Comparison of ENCODE assay signal across 15 cellular contexts in the genomic region with DNA sequence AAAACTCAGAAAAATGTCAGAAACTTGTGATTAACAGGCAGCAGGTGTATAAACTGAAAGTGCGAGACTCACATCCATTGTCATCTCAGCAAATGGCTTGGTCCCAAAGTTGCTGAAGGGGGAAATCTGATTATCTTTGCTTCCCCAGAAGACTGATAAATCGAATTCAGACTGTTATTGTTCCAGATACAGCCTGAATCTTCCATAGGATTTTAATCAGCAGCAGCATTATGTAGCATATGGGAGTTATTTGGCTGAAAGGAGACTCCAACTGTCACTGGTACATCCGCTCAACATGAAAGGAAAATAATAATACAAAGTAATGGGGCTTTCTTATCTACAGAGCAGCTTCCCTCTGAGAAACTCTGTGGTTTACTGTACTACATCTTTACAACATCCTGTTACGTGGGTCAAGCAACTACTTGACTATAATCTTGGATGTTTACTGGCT.
DNase-seq lines count a peak whose midpoint lies in the region; ATAC-seq, FAIRE-seq and TF ChIP-seq lines count a peak whose summit lies in the region.
"Had no signal": no experiment of that assay in that cellular context is flagged by ENCODE, and none has a peak within 500 bp of the region (broad histone marks: within the 10 kb centered on the region; RNA-seq: fewer than 3 reads in every experiment).

No MANE protein-coding gene starts in this region.

- H3K4me3 ChIP-seq in H1 (ENCODE audit: extremely low read depth in 1 of 4, insufficient read depth in 2 of 4, low read depth in 3 of 4, low read length in 4 of 4) (no peak overlapping the region), subcutaneous abdominal adipose tissue (ENCODE audit: low read depth in 1 of 5, low read length in 5 of 5) (no peak overlapping the region)
- H3K4me3 ChIP-seq: breast epithelium had no signal

- H3K27ac Mint-ChIP-seq in activated naive CD8-positive, alpha-beta T cell treated with anti-CD3 and anti-CD28 coated beads, Interleukin-2, amount 10 ng/mL, durations not matched to agents 7 days and 5 days, result peak overlapping the region; percentile 2
- H3K27ac Mint-ChIP-seq in activated naive CD8-positive, alpha-beta T cell treated with anti-CD3 and anti-CD28 coated beads for 36 hours, result no peak overlapping the region
- no peak overlapping the region for H3K27ac Mint-ChIP-seq in activated T-helper 1 cell treated with anti-CD3 and anti-CD28 coated beads, Interleukin-12 subunit alpha, Interleukin-12 subunit beta, Interleukin-2, Interleukin-4 antibody, amounts not matched to agents 30 ng/mL and 10 ng/mL and 1 ng/mL, durations not matched to agents 14 hours and 24 hours and 36 hours
- H3K27ac Mint-ChIP-seq: IgD-negative memory B cell had no signal

- no peak overlapping the region; the same call in none of the 2 replicates for H2BK20ac ChIP-seq in H1 (ENCODE audit: low read length)

- H3K4me2 ChIP-seq in H1 (ENCODE audit: insufficient read depth in 1 of 2, low read depth in 2 of 2, low read length in 2 of 2), result no peak overlapping the region

- peaks cover 1% of the 10 kb centered on the region for H3K9me3 Mint-ChIP-seq in activated naive CD8-positive, alpha-beta T cell treated with anti-CD3 and anti-CD28 coated beads, Interleukin-2, amount 10 ng/mL, durations not matched to agents 7 days and 5 days
- peaks cover 2% of the 10 kb centered on the region for H3K9me3 Mint-ChIP-seq in activated naive CD8-positive, alpha-beta T cell treated with anti-CD3 and anti-CD28 coated beads for 36 hours
- H3K9me3 Mint-ChIP-seq in activated T-helper 1 cell treated with anti-CD3 and anti-CD28 coated beads, Interleukin-12 subunit alpha, Interleukin-12 subunit beta, Interleukin-2, Interleukin-4 antibody, amounts not matched to agents 30 ng/mL and 10 ng/mL and 1 ng/mL, durations not matched to agents 14 hours and 24 hours and 36 hours, result peaks cover 7% of the 10 kb centered on the region

- WGBS in H1 (ENCODE audit: extremely low coverage in 1 of 2, insufficient coverage in 1 of 2, insufficient read length in 1 of 2, insufficient replicate concordance in 2 of 2, low coverage in 1 of 2, low lambda C conversion rate in 2 of 2, missing lambda C conversion rate in 1 of 2), 2 experiments, result 83% methylated on average over 4 of the region's 4 CpGs; no CpG with 5 or more reads in 1 of the 2 experiments

- no peak overlapping the region for H2BK15ac ChIP-seq in H1 (ENCODE audit: low read length)

- POLR2A ChIA-PET in activated naive CD8-positive, alpha-beta T cell treated with anti-CD3 and anti-CD28 coated beads, Interleukin-2, amount 10 ng/mL, durations not matched to agents 7 days and 5 days (lab: Charles Lee), result no interaction called here
- POLR2A ChIA-PET in H1 (lab: Charles Lee; ENCODE audit: partially characterized antibody), result no interaction called here

- TF ChIP-seq POLR2A in H1 (IDR thresholded peaks at IDR 0.05; ENCODE audit: control extremely low read depth in 1 of 2, low read depth in 2 of 2, low read length in 2 of 2) (no peak), GM12891 (IDR thresholded peaks at IDR 0.05; ENCODE audit: low read depth, low read length) (no peak)

- H2BK120ac ChIP-seq in H1 (replicated peaks; ENCODE audit: low read depth, low read length), result peak overlapping the region; percentile 40

- H3K36me3 ChIP-seq in H1 (ENCODE audit: control insufficient read depth in 2 of 4, insufficient read depth in 4 of 4, low read length in 3 of 4), result peaks cover 0 to 6% (median 2%) of the 10 kb centered on the region in 4 experiments; a peak in 3 of 8 replicates
- H3K36me3 ChIP-seq in subcutaneous abdominal adipose tissue (ENCODE audit: control insufficient read depth in 5 of 5, insufficient read depth in 5 of 5, low read length in 5 of 5), result no peaks in the 10 kb centered on the region
- H3K36me3 ChIP-seq: breast epithelium had no signal

- no peak overlapping the region for H2AK5ac ChIP-seq in H1 (ENCODE audit: low read depth, low read length)

- 0 out of 2 replicates have a peak overlapping the region, but pooled peaks have one; percentile 29 for H3K18ac ChIP-seq in H1 (ENCODE audit: extremely low read depth, low read length)

- no peak overlapping the region for H3K27ac ChIP-seq in H1 (ENCODE audit: low read depth, low read length)
- H3K27ac ChIP-seq in subcutaneous abdominal adipose tissue (ENCODE audit: low read depth, low read length), result peak overlapping the region; percentile 57
- H3K27ac ChIP-seq: breast epithelium had no signal

- peaks cover 8% of the 10 kb centered on the region for H3K4me1 Mint-ChIP-seq in activated naive CD8-positive, alpha-beta T cell treated with anti-CD3 and anti-CD28 coated beads, Interleukin-2, amount 10 ng/mL, durations not matched to agents 7 days and 5 days
- peaks cover 6% of the 10 kb centered on the region for H3K4me1 Mint-ChIP-seq in activated naive CD8-positive, alpha-beta T cell treated with anti-CD3 and anti-CD28 coated beads for 36 hours
- peaks cover 5% of the 10 kb centered on the region for H3K4me1 Mint-ChIP-seq in activated T-helper 1 cell treated with anti-CD3 and anti-CD28 coated beads, Interleukin-12 subunit alpha, Interleukin-12 subunit beta, Interleukin-2, Interleukin-4 antibody, amounts not matched to agents 30 ng/mL and 10 ng/mL and 1 ng/mL, durations not matched to agents 14 hours and 24 hours and 36 hours (ENCODE audit: low read depth)

- H3K23me2 ChIP-seq in H1 (ENCODE audit: low read depth, low read length), result no peaks in the 10 kb centered on the region

- H3K9ac ChIP-seq in H1 (replicated peaks in 1 of 4; ENCODE audit: extremely low read depth in 1 of 4, low read depth in 3 of 4, low read length in 3 of 4) (no peak overlapping the region), subcutaneous abdominal adipose tissue (ENCODE audit: low read length in 5 of 5) (no peak overlapping the region)

- no peak for DNase-seq in activated naive CD8-positive, alpha-beta T cell treated with anti-CD3 and anti-CD28 coated beads, Interleukin-2, amount 10 ng/mL, durations not matched to agents 7 days and 5 days
- no peak for DNase-seq in activated naive CD8-positive, alpha-beta T cell treated with anti-CD3 and anti-CD28 coated beads for 36 hours
- DNase-seq in OCI-M1 (lab: John Stamatoyannopoulos, UW) (peak; percentile 73), H1 (ENCODE audit: low read depth in 1 of 2, low spot score in 2 of 2) (no peak), GM12891 (ENCODE audit: insufficient read length, low spot score) (no peak)
- DNase-seq in activated T-helper 1 cell treated with anti-CD3 and anti-CD28 coated beads, Interleukin-12 subunit alpha, Interleukin-12 subunit beta, Interleukin-2, Interleukin-4 antibody, amounts not matched to agents 30 ng/mL and 10 ng/mL and 1 ng/mL, durations not matched to agents 14 hours and 24 hours and 36 hours (ENCODE audit: low spot score), result no peak
- no peak for DNase-seq in stimulated activated CD4-positive, alpha-beta T cell treated with anti-CD3 and anti-CD28 coated beads, Interleukin-4, amount 100 ng/mL, for 24 hours
- DNase-seq: activated T-cell treated with anti-CD3 and anti-CD28 coated beads, Interleukin-2, amount 50 U/mL, for 48 hours; DMS153; nephron progenitor cell; stimulated activated CD4-positive, alpha-beta T cell treated with anti-CD3 and anti-CD28 coated beads, Interleukin-15, amount 100 ng/mL, for 24 hours had no signal

- no peak for TF ChIP-seq EP300 in H1 (IDR thresholded peaks at IDR 0.05; ENCODE audit: borderline replicate concordance in 1 of 2, low read depth in 2 of 2, low read length in 2 of 2)

- H3K14ac ChIP-seq in H1 (ENCODE audit: insufficient read length), result no peak overlapping the region

- peak; percentile 87 for ATAC-seq in activated naive CD8-positive, alpha-beta T cell treated with anti-CD3 and anti-CD28 coated beads, Interleukin-2, amount 10 ng/mL, durations not matched to agents 7 days and 5 days (ENCODE audit: low read depth)

- H3K4me1 ChIP-seq in H1 (replicated peaks in 1 of 4; ENCODE audit: control insufficient read depth in 3 of 4, insufficient read depth in 4 of 4, low read length in 3 of 4) (peaks cover 0 to 29% (median 22%) of the 10 kb centered on the region in 4 experiments; a peak in 4 of 7 replicates), subcutaneous abdominal adipose tissue (ENCODE audit: control insufficient read depth in 5 of 5, insufficient read depth in 5 of 5, low read length in 5 of 5) (peaks cover 0 to 19% (median 4%) of the 10 kb centered on the region in 5 donors)
- H3K4me1 ChIP-seq: breast epithelium had no signal

- H3K4me3 Mint-ChIP-seq in activated naive CD8-positive, alpha-beta T cell treated with anti-CD3 and anti-CD28 coated beads, Interleukin-2, amount 10 ng/mL, durations not matched to agents 7 days and 5 days, result no peak overlapping the region
- H3K4me3 Mint-ChIP-seq in activated naive CD8-positive, alpha-beta T cell treated with anti-CD3 and anti-CD28 coated beads for 36 hours, result no peak overlapping the region
- no peak overlapping the region for H3K4me3 Mint-ChIP-seq in activated T-helper 1 cell treated with anti-CD3 and anti-CD28 coated beads, Interleukin-12 subunit alpha, Interleukin-12 subunit beta, Interleukin-2, Interleukin-4 antibody, amounts not matched to agents 30 ng/mL and 10 ng/mL and 1 ng/mL, durations not matched to agents 14 hours and 24 hours and 36 hours
- H3K4me3 Mint-ChIP-seq: IgD-negative memory B cell, nephron progenitor cell had no signal

- intact Hi-C loops in activated T-helper 1 cell treated with anti-CD3 and anti-CD28 coated beads, Interleukin-12 subunit alpha, Interleukin-12 subunit beta, Interleukin-2, Interleukin-4 antibody, amounts not matched to agents 30 ng/mL and 10 ng/mL and 1 ng/mL, durations not matched to agents 14 hours and 24 hours and 36 hours (cut with micrococcal nuclease), result no loop called here

- H3K27me3 Mint-ChIP-seq in activated naive CD8-positive, alpha-beta T cell treated with anti-CD3 and anti-CD28 coated beads, Interleukin-2, amount 10 ng/mL, durations not matched to agents 7 days and 5 days, result no peaks in the 10 kb centered on the region
- no peaks in the 10 kb centered on the region for H3K27me3 Mint-ChIP-seq in activated naive CD8-positive, alpha-beta T cell treated with anti-CD3 and anti-CD28 coated beads for 36 hours
- peaks cover 5% of the 10 kb centered on the region for H3K27me3 Mint-ChIP-seq in activated T-helper 1 cell treated with anti-CD3 and anti-CD28 coated beads, Interleukin-12 subunit alpha, Interleukin-12 subunit beta, Interleukin-2, Interleukin-4 antibody, amounts not matched to agents 30 ng/mL and 10 ng/mL and 1 ng/mL, durations not matched to agents 14 hours and 24 hours and 36 hours (ENCODE audit: insufficient read depth)
- H3K27me3 Mint-ChIP-seq: IgD-negative memory B cell had no signal

- H3K79me2 ChIP-seq in H1 (ENCODE audit: control insufficient read depth in 1 of 2, insufficient read depth in 2 of 2, low read length in 2 of 2), result no peaks in the 10 kb centered on the region

- peak overlapping the region; percentile 11 for H2BK12ac ChIP-seq in H1 (ENCODE audit: low read depth, low read length)

- H4K20me1 ChIP-seq in H1 (replicated peaks in 1 of 2; ENCODE audit: control insufficient read depth in 1 of 2, insufficient read depth in 2 of 2, low read length in 2 of 2), result no peaks in the 10 kb centered on the region

- no peak overlapping the region for H2AFZ ChIP-seq in H1 (ENCODE audit: low read length)

- no peaks in the 10 kb centered on the region for H3K36me3 Mint-ChIP-seq in activated naive CD8-positive, alpha-beta T cell treated with anti-CD3 and anti-CD28 coated beads, Interleukin-2, amount 10 ng/mL, durations not matched to agents 7 days and 5 days
- no peaks in the 10 kb centered on the region for H3K36me3 Mint-ChIP-seq in activated naive CD8-positive, alpha-beta T cell treated with anti-CD3 and anti-CD28 coated beads for 36 hours
- no peaks in the 10 kb centered on the region for H3K36me3 Mint-ChIP-seq in activated T-helper 1 cell treated with anti-CD3 and anti-CD28 coated beads, Interleukin-12 subunit alpha, Interleukin-12 subunit beta, Interleukin-2, Interleukin-4 antibody, amounts not matched to agents 30 ng/mL and 10 ng/mL and 1 ng/mL, durations not matched to agents 14 hours and 24 hours and 36 hours (ENCODE audit: low read depth)
- H3K36me3 Mint-ChIP-seq: IgD-negative memory B cell had no signal

- no peak overlapping the region for H4K8ac ChIP-seq in H1 (ENCODE audit: extremely low read depth, insufficient read depth, low read length)

- TF ChIP-seq CTCF in H1 (IDR thresholded peaks at IDR 0.05; ENCODE audit: control extremely low read depth in 1 of 3, insufficient read depth in 1 of 3, low read depth in 1 of 3, low read length in 3 of 3), result no peak

- no peak overlapping the region for H4K5ac ChIP-seq in H1 (ENCODE audit: insufficient read length, low read depth, low read length)

- H3K23ac ChIP-seq in H1 (ENCODE audit: insufficient read length), result no peak overlapping the region

- H2BK5ac ChIP-seq in H1 (ENCODE audit: low read depth, low read length), result peak overlapping the region; percentile 84; the same call in 1 of the 2 replicates

- no peak overlapping the region for H3K56ac ChIP-seq in H1 (replicated peaks; ENCODE audit: insufficient read length, low read depth, low read length)

- no peak for FAIRE-seq in H1 (lab: Jason Lieb, UNC)
- FAIRE-seq in GM12891 (lab: Jason Lieb, UNC), result no peak
- FAIRE-seq: A204.1 had no signal

- H3K79me1 ChIP-seq in H1 (ENCODE audit: low read depth, low read length), result no peaks in the 10 kb centered on the region

- H3K9me3 ChIP-seq in H1 (ENCODE audit: insufficient read depth in 2 of 2, low read depth in 1 of 2, low read length in 1 of 2) (peaks cover 3 to 5% of the 10 kb centered on the region in 2 experiments), subcutaneous abdominal adipose tissue (ENCODE audit: control insufficient read depth in 5 of 5, low read length in 5 of 5) (peaks cover 0 to under 1% (median 0%) of the 10 kb centered on the region in 5 donors)
- H3K9me3 ChIP-seq: breast epithelium had no signal

- TF ChIP-seq RAD21 in H1 (IDR thresholded peaks at IDR 0.05 in 1 of 2, conservative IDR thresholded peaks at IDR 0.05 in 1 of 2; ENCODE audit: low read depth in 2 of 2, low read length in 2 of 2), result no peak

- H3K4ac ChIP-seq in H1 (replicated peaks; ENCODE audit: insufficient read length, low read depth, low read length), result no peak overlapping the region

- H3K27me3 ChIP-seq in H1 (replicated peaks in 1 of 4; ENCODE audit: control insufficient read depth in 3 of 4, extremely low read depth in 1 of 4, insufficient read depth in 3 of 4, low read length in 3 of 4) (no peaks in the 10 kb centered on the region), subcutaneous abdominal adipose tissue (ENCODE audit: control insufficient read depth in 5 of 5, insufficient read depth in 4 of 5, low read length in 5 of 5) (no peaks in the 10 kb centered on the region)
- H3K27me3 ChIP-seq: breast epithelium had no signal

- H4K91ac ChIP-seq in H1 (replicated peaks; ENCODE audit: insufficient read length, low read length), result peak overlapping the region; percentile 92

- CTCF ChIA-PET in H1 (lab: Charles Lee; ENCODE audit: partially characterized antibody), result interaction anchor here (0.9 kb wide), 1 partner anchor 86 kb away, joined by 4 read pairs; no protein-coding TSS in a partner anchor
